In the genomic region with DNA sequence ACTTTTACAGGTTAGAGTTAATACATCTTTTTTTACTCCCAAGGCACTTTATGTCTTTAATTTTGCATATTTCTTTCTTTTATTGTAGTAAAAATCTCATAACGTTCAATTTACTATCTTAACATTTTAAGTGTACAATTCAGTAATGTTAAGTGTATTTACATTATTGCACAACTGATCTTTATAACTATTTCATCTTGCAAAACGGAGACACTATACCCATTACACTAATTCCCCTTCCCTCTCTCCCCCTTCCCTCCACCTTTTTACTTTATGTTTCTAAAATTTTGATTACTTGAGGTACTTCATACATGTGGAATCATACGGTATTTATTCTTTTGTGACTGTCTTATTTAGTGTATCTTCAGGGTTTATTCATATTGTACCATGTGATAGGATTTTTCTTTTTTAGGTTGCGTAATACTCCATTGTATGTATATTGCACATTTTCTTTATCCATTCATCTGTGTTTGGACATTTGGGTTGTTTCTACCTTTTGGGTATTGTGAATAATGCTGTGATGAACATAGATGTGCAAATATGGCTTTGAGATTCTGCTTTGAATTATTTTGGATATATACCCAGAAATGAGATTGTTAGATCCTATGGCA, we compare ENCODE assay signal across 26 cellular contexts.
"Had no signal": no experiment of that assay in that cellular context is flagged by ENCODE, and none has a peak within 500 bp of the region (broad histone marks: within the 10 kb centered on the region; RNA-seq: fewer than 3 reads in every experiment).

No MANE protein-coding gene starts in this region.

- H3K27ac ChIP-seq: ascending aorta, cardiac muscle cell, Peyer's patch, SJSA1 had no signal

- H3K4me1 ChIP-seq: ascending aorta, Peyer's patch had no signal

- H3K4me2 ChIP-seq: SK-N-SH had no signal

- H3K9ac ChIP-seq: SK-N-SH had no signal

- H3K27me3 ChIP-seq: ascending aorta, cardiac muscle cell, Peyer's patch, SJSA1 had no signal

- DNase-seq: activated CD4-positive, alpha-beta T cell treated with anti-CD3 and anti-CD28 coated beads, Interleukin-2, amount 10 ng/mL, durations not matched to agents 24 days and 14 days; activated CD4-positive, alpha-beta T cell treated with anti-CD3 and anti-CD28 coated beads, Interleukin-2, amount 50 U/mL, for 4 hours; activated CD8-positive, alpha-beta T cell treated with anti-CD3 and anti-CD28 coated beads for 36 hours; activated gamma-delta T cell; activated naive CD4-positive, alpha-beta T cell treated with Interleukin-2 at 50 U/mL for 16 hours; activated naive CD8-positive, alpha-beta T cell treated with anti-CD3 and anti-CD28 coated beads, Interleukin-2, amount 10 ng/mL, durations not matched to agents 7 days and 5 days; activated T-cell treated with anti-CD3 and anti-CD28 coated beads, Interleukin-2, amount 50 U/mL, for 24 hours; amygdala; NCI-H1092 treated with DMSO at 0.1 percent for 48 hours; NCI-H1417; NCI-H146; NCI-H187; NCI-H2029 treated with DMSO at 0.1 percent for 48 hours; NCI-H226; NCI-H446 treated with DMSO at 0.1 percent for 48 hours; NCI-H524; NCI-H69; NCI-H82; Peyer's patch; RPMI8226; SHP77 treated with DMSO at 0.1 percent for 48 hours; SK-N-SH had no signal

- H3K9me3 ChIP-seq: Peyer's patch had no signal

- FAIRE-seq: TTC549 had no signal

- H3K4me3 ChIP-seq: ascending aorta, cardiac muscle cell, Peyer's patch, SJSA1 had no signal

- ATAC-seq: activated CD8-positive, alpha-beta T cell treated with anti-CD3 and anti-CD28 coated beads for 36 hours had no signal
